Comparison of ENCODE assay signal across 22 cellular contexts in the genomic region with DNA sequence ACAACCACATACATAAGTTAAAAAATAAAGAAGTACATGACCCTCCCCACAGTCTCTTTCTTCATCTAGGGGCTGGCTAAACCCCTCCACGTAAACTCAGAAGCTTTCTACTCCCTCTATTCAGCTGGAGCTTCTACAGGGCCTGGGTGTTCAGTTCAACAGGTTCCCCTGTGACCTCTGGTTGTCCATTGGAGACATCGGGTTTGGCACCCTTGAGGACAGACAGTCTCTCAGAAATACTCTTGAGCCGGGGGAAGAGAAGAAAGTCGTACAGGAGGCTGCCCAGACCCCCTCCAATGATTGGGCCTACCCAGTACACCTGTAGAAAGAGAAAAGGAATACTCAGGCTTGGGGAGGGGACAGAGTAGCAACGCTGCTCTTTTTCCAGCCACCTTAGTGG. TPM values are rescaled to one million over a fixed set of nuclear protein-coding genes. Genes with fewer than 3 reads are reported as not detected.
DNase-seq lines count a peak whose midpoint lies in the region; ATAC-seq and TF ChIP-seq lines count a peak whose summit lies in the region.
"Had no signal": no experiment of that assay in that cellular context is flagged by ENCODE, and none has a peak within 500 bp of the region (broad histone marks: within the 10 kb centered on the region; RNA-seq: fewer than 3 reads in every experiment).

No MANE protein-coding gene starts in this region.

- H3K9me3 Mint-ChIP-seq in natural killer cell treated with Interleukin-12 subunit alpha and Interleukin-12 subunit beta and Interleukin-15 and Interleukin-18, amount 100 ng/mL, for 72 hours, result no peaks in the 10 kb centered on the region
- H3K9me3 Mint-ChIP-seq in stimulated activated memory B cell treated with anti-CD40 and anti-IgM and Interleukin-4, amounts not matched to agents 10 μg/mL and 1 μg/mL and 100 μg/mL, for 72 hours, result no peaks in the 10 kb centered on the region
- no peaks in the 10 kb centered on the region for H3K9me3 Mint-ChIP-seq in activated CD4-positive, alpha-beta memory T cell treated with anti-CD3 and anti-CD28 coated beads for 36 hours

- H3K4me3 ChIP-seq in WERI-Rb-1 (ENCODE audit: low read depth, low read length), result no peak overlapping the region
- H3K4me3 ChIP-seq: BLaER1 treated with 17β-estradiol and CSF1 and Interleukin-3, amounts not matched to agents 10 nM and 100 nM had no signal

- POLR2A ChIA-PET in activated CD4-positive, alpha-beta memory T cell treated with anti-CD3 and anti-CD28 coated beads for 36 hours (lab: Charles Lee), result interaction anchor here (0.6 to 1.1 kb wide), 2 partner anchors 14 to 140 kb away, joined by 3 read pairs; no protein-coding TSS in a partner anchor

- no peaks in the 10 kb centered on the region for H3K9me3 ChIP-seq in WERI-Rb-1 (ENCODE audit: severe bottlenecking)

- peaks cover 0 to 3% of the 10 kb centered on the region in 2 donors for H3K27me3 Mint-ChIP-seq in natural killer cell treated with Interleukin-12 subunit alpha and Interleukin-12 subunit beta and Interleukin-15 and Interleukin-18, amount 100 ng/mL, for 72 hours
- no peaks in the 10 kb centered on the region for H3K27me3 Mint-ChIP-seq in stimulated activated memory B cell treated with anti-CD40 and anti-IgM and Interleukin-4, amounts not matched to agents 10 μg/mL and 1 μg/mL and 100 μg/mL, for 72 hours
- no peaks in the 10 kb centered on the region for H3K27me3 Mint-ChIP-seq in activated CD4-positive, alpha-beta memory T cell treated with anti-CD3 and anti-CD28 coated beads for 36 hours
- H3K27me3 Mint-ChIP-seq: CD4-positive, alpha-beta memory T cell had no signal

- CTCF ChIA-PET in activated CD4-positive, alpha-beta memory T cell treated with anti-CD3 and anti-CD28 coated beads for 36 hours (lab: Charles Lee), result interaction anchor here (0.6 to 4.9 kb wide), 2 partner anchors 12 to 185 kb away, joined by 3 to 39 read pairs; no protein-coding TSS in a partner anchor

- H3K4me1 Mint-ChIP-seq in natural killer cell treated with Interleukin-12 subunit alpha and Interleukin-12 subunit beta and Interleukin-15 and Interleukin-18, amount 100 ng/mL, for 72 hours (ENCODE audit: low read depth in 2 of 2), result peaks cover 17 to 22% of the 10 kb centered on the region in 2 donors
- peaks cover 20% of the 10 kb centered on the region for H3K4me1 Mint-ChIP-seq in stimulated activated memory B cell treated with anti-CD40 and anti-IgM and Interleukin-4, amounts not matched to agents 10 μg/mL and 1 μg/mL and 100 μg/mL, for 72 hours
- H3K4me1 Mint-ChIP-seq in activated CD4-positive, alpha-beta memory T cell treated with anti-CD3 and anti-CD28 coated beads for 36 hours (ENCODE audit: low read depth), result peaks cover 18% of the 10 kb centered on the region

- H3K27me3 ChIP-seq in WERI-Rb-1 (ENCODE audit: insufficient read depth, low read depth, severe bottlenecking), result no peaks in the 10 kb centered on the region
- H3K27me3 ChIP-seq: BLaER1 treated with 17β-estradiol and CSF1 and Interleukin-3, amounts not matched to agents 10 nM and 100 nM had no signal

- H3K36me3 ChIP-seq in WERI-Rb-1, result peaks cover 3% of the 10 kb centered on the region; the same call in 1 of the 2 replicates

- no peak for TF ChIP-seq CTCF in WERI-Rb-1 (IDR thresholded peaks at IDR 0.05; ENCODE audit: low read depth, low read length)

- peak overlapping the region; percentile 97 for H3K27ac ChIP-seq in WERI-Rb-1
- H3K27ac ChIP-seq: 22Rv1, RWPE1 had no signal

- intact Hi-C loops in activated CD4-positive, alpha-beta memory T cell treated with anti-CD3 and anti-CD28 coated beads for 36 hours (cut with micrococcal nuclease), result no loop called here
- intact Hi-C loops in posterior cingulate gyrus (cut with DNase I), result no loop called here

- no peak overlapping the region for H3K4me3 Mint-ChIP-seq in natural killer cell treated with Interleukin-12 subunit alpha and Interleukin-12 subunit beta and Interleukin-15 and Interleukin-18, amount 100 ng/mL, for 72 hours
- H3K4me3 Mint-ChIP-seq in stimulated activated memory B cell treated with anti-CD40 and anti-IgM and Interleukin-4, amounts not matched to agents 10 μg/mL and 1 μg/mL and 100 μg/mL, for 72 hours, result no peak overlapping the region
- no peak overlapping the region for H3K4me3 Mint-ChIP-seq in activated CD4-positive, alpha-beta memory T cell treated with anti-CD3 and anti-CD28 coated beads for 36 hours

- ATAC-seq in natural killer cell treated with Interleukin-12 subunit alpha and Interleukin-12 subunit beta and Interleukin-15 and Interleukin-18, amount 100 ng/mL, for 72 hours, result no peak
- ATAC-seq in stimulated activated memory B cell treated with anti-CD40 and anti-IgM and Interleukin-4, amounts not matched to agents 10 μg/mL and 1 μg/mL and 100 μg/mL, for 72 hours, result no peak
- ATAC-seq in HG03571 (IDR thresholded peaks at IDR 0.05; ENCODE audit: unreplicated experiment), result no peak

- peak; percentile 10 for DNase-seq in activated effector memory CD4-positive, alpha-beta T cell treated with anti-CD3 and anti-CD28 coated beads, Interleukin-2, amount 50 U/mL, for 16 hours
- no peak for DNase-seq in activated effector memory CD4-positive, alpha-beta T cell treated with Interleukin-2 at 50 U/mL for 16 hours
- DNase-seq in WERI-Rb-1, result no peak
- DNase-seq in natural killer cell treated with Interleukin-12 subunit alpha and Interleukin-12 subunit beta and Interleukin-15 and Interleukin-18, amount 100 ng/mL, for 72 hours (ENCODE audit: low spot score), result no peak
- no peak for DNase-seq in activated CD4-positive, alpha-beta memory T cell treated with anti-CD3 and anti-CD28 coated beads for 36 hours
- no peak for DNase-seq in posterior cingulate gyrus
- DNase-seq: ACHN; CD4-positive, alpha-beta memory T cell; GDM1; KBM-7; NCI-H1105; NCI-H146; NCI-H2029; NCI-H2227 treated with DMSO at 0.1 percent for 48 hours; NCI-H510A treated with DMSO at 0.1 percent for 48 hours; NCI-H748 treated with DMSO at 0.1 percent for 48 hours; SHP77 treated with DMSO at 0.1 percent for 48 hours had no signal

- no peaks in the 10 kb centered on the region for H3K36me3 Mint-ChIP-seq in natural killer cell treated with Interleukin-12 subunit alpha and Interleukin-12 subunit beta and Interleukin-15 and Interleukin-18, amount 100 ng/mL, for 72 hours
- H3K36me3 Mint-ChIP-seq in stimulated activated memory B cell treated with anti-CD40 and anti-IgM and Interleukin-4, amounts not matched to agents 10 μg/mL and 1 μg/mL and 100 μg/mL, for 72 hours, result peaks cover 7% of the 10 kb centered on the region
- H3K36me3 Mint-ChIP-seq in activated CD4-positive, alpha-beta memory T cell treated with anti-CD3 and anti-CD28 coated beads for 36 hours, result peaks cover 6% of the 10 kb centered on the region
- H3K36me3 Mint-ChIP-seq: CD4-positive, alpha-beta memory T cell had no signal

- peak overlapping the region; percentile 53 to 82 for H3K27ac Mint-ChIP-seq in natural killer cell treated with Interleukin-12 subunit alpha and Interleukin-12 subunit beta and Interleukin-15 and Interleukin-18, amount 100 ng/mL, for 72 hours
- peak overlapping the region; percentile 85 for H3K27ac Mint-ChIP-seq in stimulated activated memory B cell treated with anti-CD40 and anti-IgM and Interleukin-4, amounts not matched to agents 10 μg/mL and 1 μg/mL and 100 μg/mL, for 72 hours
- no peak overlapping the region for H3K27ac Mint-ChIP-seq in activated CD4-positive, alpha-beta memory T cell treated with anti-CD3 and anti-CD28 coated beads for 36 hours

RNA-seq across cellular contexts. Expression of a gene that starts 1.9 kb away (rescaled TPM):
- 10 to 100 TPM; 29.8 to 80.6 TPM for total RNA-seq in natural killer cell treated with Interleukin-12 subunit alpha and Interleukin-12 subunit beta and Interleukin-15 and Interleukin-18, amount 100 ng/mL, for 72 hours
- total RNA-seq in activated CD4-positive, alpha-beta memory T cell treated with anti-CD3 and anti-CD28 coated beads for 36 hours, result 10 to 100 TPM; 60.1 to 62.6 TPM

RNA-seq across cellular contexts. Expression of a gene that starts 3.3 kb away (rescaled TPM):
- total RNA-seq in natural killer cell treated with Interleukin-12 subunit alpha and Interleukin-12 subunit beta and Interleukin-15 and Interleukin-18, amount 100 ng/mL, for 72 hours, result under 1 TPM in 1 of 2 donors, not detected in 1; 0.75 TPM
- total RNA-seq in activated CD4-positive, alpha-beta memory T cell treated with anti-CD3 and anti-CD28 coated beads for 36 hours, result not detected
- total RNA-seq: CD4-positive, alpha-beta memory T cell had no signal

RNA-seq across cellular contexts. Expression of a gene that starts 17.2 kb away (rescaled TPM):
- 1 to 10 TPM; 2.8 to 6.9 TPM for total RNA-seq in natural killer cell treated with Interleukin-12 subunit alpha and Interleukin-12 subunit beta and Interleukin-15 and Interleukin-18, amount 100 ng/mL, for 72 hours
- total RNA-seq in activated CD4-positive, alpha-beta memory T cell treated with anti-CD3 and anti-CD28 coated beads for 36 hours, result 1 to 10 TPM; 2.4 to 2.9 TPM

RNA-seq across cellular contexts. Expression of a gene that starts 36.8 kb away (rescaled TPM):
- under 1 TPM in 1 of 2 donors, not detected in 1; 0.17 TPM for total RNA-seq in natural killer cell treated with Interleukin-12 subunit alpha and Interleukin-12 subunit beta and Interleukin-15 and Interleukin-18, amount 100 ng/mL, for 72 hours
- 1 to 10 TPM; 5.5 to 6.1 TPM for total RNA-seq in activated CD4-positive, alpha-beta memory T cell treated with anti-CD3 and anti-CD28 coated beads for 36 hours
